ENCODE assay signal across 9 cellular contexts in the genomic region with DNA sequence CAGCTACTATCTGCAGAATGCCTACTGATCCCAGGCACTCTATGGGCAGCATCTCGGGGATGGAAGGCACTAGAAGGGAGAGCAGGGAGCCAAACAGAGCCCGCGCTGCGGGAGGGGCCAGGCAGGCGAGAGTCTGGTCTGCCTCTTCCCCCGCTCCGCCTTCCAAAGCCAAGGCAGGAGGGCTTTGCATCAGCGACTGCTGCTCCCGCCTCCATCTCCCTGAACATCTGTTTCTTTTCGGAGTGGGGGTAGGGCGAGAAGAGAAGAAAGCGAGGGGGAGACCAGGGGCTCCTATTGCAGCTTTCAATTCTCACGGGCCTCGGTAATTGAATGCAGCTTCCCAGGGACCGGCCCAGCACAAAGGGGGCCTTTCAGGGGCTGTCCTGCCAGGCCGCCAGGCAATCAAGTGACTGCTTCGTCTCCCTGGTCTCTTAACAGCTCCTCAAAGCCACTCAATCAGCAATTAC. TPM values are rescaled to one million over a fixed set of nuclear protein-coding genes. Genes with fewer than 3 reads are reported as not detected.
A peak's percentile ranks its signal among the peaks of the same experiment; 100 is the strongest.
DNase-seq lines count a peak whose midpoint lies in the region; ATAC-seq and TF ChIP-seq lines count a peak whose summit lies in the region.
"Had no signal": no experiment of that assay in that cellular context is flagged by ENCODE, and none has a peak within 500 bp of the region (broad histone marks: within the 10 kb centered on the region; RNA-seq: fewer than 3 reads in every experiment).

No MANE protein-coding gene starts in this region.

- no peak overlapping the region for H3K4me2 ChIP-seq in parathyroid adenoma (ENCODE audit: low read length)

- TF ChIP-seq CTCF in Peyer's patch (IDR thresholded peaks at IDR 0.05) (no peak), foreskin keratinocyte (conservative IDR thresholded peaks at IDR 0.05) (no peak), parathyroid adenoma (IDR thresholded peaks at IDR 0.05) (no peak)

- no peaks in the 10 kb centered on the region for H3K9me3 ChIP-seq in Peyer's patch
- no peaks in the 10 kb centered on the region for H3K9me3 ChIP-seq in parathyroid adenoma (ENCODE audit: control insufficient read depth, low read length)

- no peak for ATAC-seq in foreskin keratinocyte
- no peak for ATAC-seq in GM21447 (IDR thresholded peaks at IDR 0.05; ENCODE audit: unreplicated experiment)

- H3K36me3 ChIP-seq in Peyer's patch (no peaks in the 10 kb centered on the region), parathyroid adenoma (ENCODE audit: control insufficient read depth, insufficient read depth, low read length) (no peaks in the 10 kb centered on the region)

- no peak overlapping the region for H3K9ac ChIP-seq in parathyroid adenoma

- peak; percentile 70 for DNase-seq in COLO829 (ENCODE audit: low spot score)
- DNase-seq in Peyer's patch, result peak in 1 of 3 donors; percentile 18
- DNase-seq in foreskin keratinocyte, result peak in 1 of 2 donors; percentile 43
- no peak for DNase-seq in activated CD4-positive, alpha-beta T cell treated with anti-CD3 and anti-CD28 coated beads for 1 hour
- DNase-seq in NCI-H510A treated with DMSO at 0.1 percent for 48 hours (lab: John Stamatoyannopoulos, UW), result no peak
- DNase-seq in HEK293T (ENCODE audit: extremely low spot score), result no peak

- H2AFZ ChIP-seq in parathyroid adenoma, result peak overlapping the region; percentile 50

- H3K4me1 ChIP-seq in Peyer's patch (peaks cover 0 to 20% (median 0%) of the 10 kb centered on the region in 4 donors), foreskin keratinocyte (peaks cover 3% of the 10 kb centered on the region), parathyroid adenoma (peaks cover 3% of the 10 kb centered on the region)

- TF ChIP-seq POLR2A in Peyer's patch (IDR thresholded peaks at IDR 0.05), result no peak

- POLR2A ChIA-PET in HEK293T (lab: Yijun Ruan, JAX), result no interaction called here

- no peaks in the 10 kb centered on the region for H3K27me3 ChIP-seq in Peyer's patch
- no peaks in the 10 kb centered on the region for H3K27me3 ChIP-seq in foreskin keratinocyte
- H3K27me3 ChIP-seq in parathyroid adenoma (ENCODE audit: control insufficient read depth, insufficient read depth, low read length), result no peaks in the 10 kb centered on the region

- CTCF ChIA-PET in HEK293T (lab: Yijun Ruan, JAX), result no interaction called here

- H3K27ac ChIP-seq in Peyer's patch, result peak overlapping the region; percentile 12 to 80 (median 36)
- peak overlapping the region; percentile 80 for H3K27ac ChIP-seq in foreskin keratinocyte
- H3K27ac ChIP-seq in parathyroid adenoma, result no peak overlapping the region
- H3K27ac ChIP-seq: VCaP had no signal

- H3K4me3 ChIP-seq in Peyer's patch (no peak overlapping the region), parathyroid adenoma (ENCODE audit: low read depth, low read length) (no peak overlapping the region)

- H3K79me2 ChIP-seq in parathyroid adenoma, result no peaks in the 10 kb centered on the region

TF ChIP-seq in HEK293T, 16 proteins besides CTCF, POLR2A, EP300 and RAD21:
- TF ChIP-seq L3MBTL2 (conservative IDR thresholded peaks at IDR 0.05) (no peak), FOXM1 (IDR thresholded peaks at IDR 0.05; ENCODE audit: borderline replicate concordance) (no peak), SUZ12 (IDR thresholded peaks at IDR 0.05) (no peak), ELF4 (IDR thresholded peaks at IDR 0.05) (no peak)

RNA-seq across cellular contexts. Expression of gene CDC42EP4, which starts 31.4 kb away (rescaled TPM):
- total RNA-seq in Peyer's patch (100 to 1,000 TPM in 2 of 4 donors, 10 to 100 TPM in 2; 33.8 to 127 (median 97.8) TPM), foreskin keratinocyte (18.7 and 20.3 TPM in 2 replicates)
- 14.5 and 16.4 TPM in 2 replicates for polyA plus RNA-seq in foreskin keratinocyte
